8 cellular contexts compared by ENCODE assay signal in genomic region chr19:11924886-11925583, GRCh38. TPM values are rescaled to one million over a fixed set of nuclear protein-coding genes. Genes with fewer than 3 reads are reported as not detected.
DNase-seq lines count a peak whose midpoint lies in the region; ATAC-seq lines count a peak whose summit lies in the region.

ZNF700 (plus strand) TSS chr19:11925107; CDS start chr19:11925211, 104 bp downstream.

- H3K36me3 ChIP-seq in effector memory CD4-positive, alpha-beta T cell (ENCODE audit: control insufficient read depth, insufficient read depth, low read length), result no peaks in the 10 kb centered on the region

- no peaks in the 10 kb centered on the region for H3K9me3 ChIP-seq in effector memory CD4-positive, alpha-beta T cell (ENCODE audit: control insufficient read depth, low read length)

- H3K4me3 ChIP-seq in effector memory CD4-positive, alpha-beta T cell (ENCODE audit: insufficient read depth, low read depth, low read length, poor library complexity, severe bottlenecking), result peak within 1 kb of the TSS; percentile 93

- H3K27me3 ChIP-seq in effector memory CD4-positive, alpha-beta T cell (replicated peaks; ENCODE audit: control insufficient read depth, insufficient read depth, low read length, poor library complexity, severe bottlenecking), result no peaks in the 10 kb centered on the region

- peaks cover 12% of the 10 kb centered on the region for H3K4me1 ChIP-seq in effector memory CD4-positive, alpha-beta T cell (ENCODE audit: control insufficient read depth, insufficient read depth, low read length, poor library complexity, severe bottlenecking)

- H3K27ac ChIP-seq in effector memory CD4-positive, alpha-beta T cell (ENCODE audit: insufficient read depth, low read length, poor library complexity, severe bottlenecking), result peak within 1 kb of the TSS; percentile 83

- peak; percentile 67 for ATAC-seq in GM21367 (IDR thresholded peaks at IDR 0.05; ENCODE audit: unreplicated experiment)

- DNase-seq in COR-L47 (lab: John Stamatoyannopoulos, UW) (peak; percentile 95), HT1080 (ENCODE audit: low read depth) (peak; percentile 88), NOMO-1 treated with DMSO at 0.1 percent for 48 hours (lab: John Stamatoyannopoulos, UW; ENCODE audit: unreplicated experiment) (peak; percentile 94), medulla oblongata (ENCODE audit: extremely low spot score) (peak; percentile 98)
- DNase-seq in activated CD8-positive, alpha-beta memory T cell treated with anti-CD3 and anti-CD28 coated beads for 4 hours (ENCODE audit: low read depth in 2 of 2), result peak; percentile 85 to 88
- peak; percentile 79 to 87 (median 87) for DNase-seq in effector memory CD4-positive, alpha-beta T cell
- peak; percentile 88 to 94 (median 90) for DNase-seq in stimulated activated CD4-positive, alpha-beta T cell treated with anti-CD3 and anti-CD28 coated beads, TNF-alpha, amount 100 ng/mL, for 48 hours (ENCODE audit: low read depth in 3 of 3)

RNA-seq across cellular contexts. Expression of gene ZNF700, which starts in this region (rescaled TPM):
- 6.8 and 7.0 TPM in 2 replicates for total RNA-seq in HT1080 (2014; rRNA removed; shearing (Covaris generic))
- 4.8 and 5.5 TPM in 2 replicates for polyA plus RNA-seq in HT1080 (2015; cell fraction: cytosol; rRNA removed)
- polyA plus RNA-seq in HT1080 (2015; cell fraction: nucleus; rRNA removed), result 17.1 and 17.4 TPM in 2 replicates

Comparison
In these comparisons a context has a peak if more than half of its experiments do, and no peak if none do; other contexts are left out.
1. Peak in every context shown above with its lines: DNase-seq, ATAC-seq, H3K4me3 ChIP-seq and H3K27ac ChIP-seq.